ENCODE assay signal across 23 cellular contexts in the genomic region with DNA sequence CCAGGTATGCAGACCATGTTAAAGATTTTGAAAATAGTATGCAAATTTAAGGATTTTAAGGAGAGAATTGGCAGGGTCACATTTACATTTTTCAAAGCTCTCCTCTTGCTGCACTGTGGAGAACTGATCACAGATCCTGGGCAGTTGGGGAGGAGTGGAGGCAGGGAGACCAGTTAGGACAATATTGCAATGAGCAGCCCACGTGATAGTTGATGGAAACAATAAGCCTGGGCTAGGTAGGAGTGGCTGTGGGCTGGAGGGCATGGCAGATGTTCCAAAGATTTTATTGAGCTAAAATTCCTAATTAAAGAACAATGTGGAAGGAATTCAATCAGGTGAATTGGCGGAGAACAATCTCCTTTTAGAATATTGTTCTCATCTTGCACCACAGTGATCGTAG. TPM values are rescaled to one million over a fixed set of nuclear protein-coding genes. Genes with fewer than 3 reads are reported as not detected.
A peak's percentile ranks its signal among the peaks of the same experiment; 100 is the strongest.
DNase-seq lines count a peak whose midpoint lies in the region; ATAC-seq and TF ChIP-seq lines count a peak whose summit lies in the region.
"Had no signal": no experiment of that assay in that cellular context is flagged by ENCODE, and none has a peak within 500 bp of the region (broad histone marks: within the 10 kb centered on the region; RNA-seq: fewer than 3 reads in every experiment).

No MANE protein-coding gene starts in this region.

- POLR2A ChIA-PET in activated CD4-positive, alpha-beta memory T cell treated with anti-CD3 and anti-CD28 coated beads, Interleukin-2, amount 10 ng/mL, durations not matched to agents 7 days and 5 days (lab: Charles Lee), result no interaction called here
- POLR2A ChIA-PET in activated CD4-positive, alpha-beta memory T cell treated with anti-CD3 and anti-CD28 coated beads for 36 hours (lab: Charles Lee), result no interaction called here

- H3K4me1 Mint-ChIP-seq in activated CD4-positive, alpha-beta memory T cell treated with anti-CD3 and anti-CD28 coated beads, Interleukin-2, amount 10 ng/mL, durations not matched to agents 7 days and 5 days, result peaks cover 29% of the 10 kb centered on the region
- H3K4me1 Mint-ChIP-seq in activated CD4-positive, alpha-beta memory T cell treated with anti-CD3 and anti-CD28 coated beads for 36 hours (ENCODE audit: low read depth), result peaks cover 16% of the 10 kb centered on the region
- H3K4me1 Mint-ChIP-seq in natural killer cell treated with Interleukin-12 subunit alpha and Interleukin-12 subunit beta and Interleukin-15 and Interleukin-18, amount 100 ng/mL, for 72 hours (ENCODE audit: low read depth in 2 of 2), result peaks cover 0 to 6% of the 10 kb centered on the region in 2 donors
- no peaks in the 10 kb centered on the region for H3K4me1 Mint-ChIP-seq in natural killer cell
- H3K4me1 Mint-ChIP-seq in activated T-helper 1 cell treated with anti-CD3 and anti-CD28 coated beads, Interleukin-12 subunit alpha, Interleukin-12 subunit beta, Interleukin-2, Interleukin-4 antibody, amounts not matched to agents 30 ng/mL and 10 ng/mL and 1 ng/mL, durations not matched to agents 14 hours and 24 hours and 36 hours (ENCODE audit: low read depth), result peaks cover 20% of the 10 kb centered on the region

- H3K9me3 Mint-ChIP-seq in activated CD4-positive, alpha-beta memory T cell treated with anti-CD3 and anti-CD28 coated beads, Interleukin-2, amount 10 ng/mL, durations not matched to agents 7 days and 5 days, result no peaks in the 10 kb centered on the region
- H3K9me3 Mint-ChIP-seq in activated CD4-positive, alpha-beta memory T cell treated with anti-CD3 and anti-CD28 coated beads for 36 hours, result no peaks in the 10 kb centered on the region
- no peaks in the 10 kb centered on the region for H3K9me3 Mint-ChIP-seq in natural killer cell treated with Interleukin-12 subunit alpha and Interleukin-12 subunit beta and Interleukin-15 and Interleukin-18, amount 100 ng/mL, for 72 hours
- no peaks in the 10 kb centered on the region for H3K9me3 Mint-ChIP-seq in natural killer cell
- H3K9me3 Mint-ChIP-seq in activated T-helper 1 cell treated with anti-CD3 and anti-CD28 coated beads, Interleukin-12 subunit alpha, Interleukin-12 subunit beta, Interleukin-2, Interleukin-4 antibody, amounts not matched to agents 30 ng/mL and 10 ng/mL and 1 ng/mL, durations not matched to agents 14 hours and 24 hours and 36 hours, result peaks cover 3% of the 10 kb centered on the region

- TF ChIP-seq POLR2A in esophagus squamous epithelium (IDR thresholded peaks at IDR 0.05), result no peak

- no peaks in the 10 kb centered on the region for H3K36me3 Mint-ChIP-seq in activated CD4-positive, alpha-beta memory T cell treated with anti-CD3 and anti-CD28 coated beads, Interleukin-2, amount 10 ng/mL, durations not matched to agents 7 days and 5 days (ENCODE audit: low read depth)
- H3K36me3 Mint-ChIP-seq in activated CD4-positive, alpha-beta memory T cell treated with anti-CD3 and anti-CD28 coated beads for 36 hours, result no peaks in the 10 kb centered on the region
- no peaks in the 10 kb centered on the region for H3K36me3 Mint-ChIP-seq in natural killer cell treated with Interleukin-12 subunit alpha and Interleukin-12 subunit beta and Interleukin-15 and Interleukin-18, amount 100 ng/mL, for 72 hours
- no peaks in the 10 kb centered on the region for H3K36me3 Mint-ChIP-seq in natural killer cell
- H3K36me3 Mint-ChIP-seq in activated T-helper 1 cell treated with anti-CD3 and anti-CD28 coated beads, Interleukin-12 subunit alpha, Interleukin-12 subunit beta, Interleukin-2, Interleukin-4 antibody, amounts not matched to agents 30 ng/mL and 10 ng/mL and 1 ng/mL, durations not matched to agents 14 hours and 24 hours and 36 hours (ENCODE audit: low read depth), result no peaks in the 10 kb centered on the region

- H3K4me3 ChIP-seq in effector memory CD4-positive, alpha-beta T cell (ENCODE audit: insufficient read depth, low read depth, low read length, poor library complexity, severe bottlenecking), result no peak overlapping the region
- no peak overlapping the region for H3K4me3 ChIP-seq in esophagus squamous epithelium
- H3K4me3 ChIP-seq: PC-9, SJCRH30 had no signal

- WGBS in esophagus squamous epithelium, 2 donors, result 65 to 66% methylated on average over 3 of the region's 3 CpGs

- peaks cover 4% of the 10 kb centered on the region for H3K4me1 ChIP-seq in effector memory CD4-positive, alpha-beta T cell (ENCODE audit: control insufficient read depth, insufficient read depth, low read length, poor library complexity, severe bottlenecking)
- H3K4me1 ChIP-seq in esophagus squamous epithelium, result no peaks in the 10 kb centered on the region

- H3K27me3 Mint-ChIP-seq in activated CD4-positive, alpha-beta memory T cell treated with anti-CD3 and anti-CD28 coated beads, Interleukin-2, amount 10 ng/mL, durations not matched to agents 7 days and 5 days, result peaks cover 9% of the 10 kb centered on the region
- H3K27me3 Mint-ChIP-seq in activated CD4-positive, alpha-beta memory T cell treated with anti-CD3 and anti-CD28 coated beads for 36 hours, result peaks cover 2% of the 10 kb centered on the region
- H3K27me3 Mint-ChIP-seq in natural killer cell treated with Interleukin-12 subunit alpha and Interleukin-12 subunit beta and Interleukin-15 and Interleukin-18, amount 100 ng/mL, for 72 hours, result peaks cover 24 to 41% of the 10 kb centered on the region in 2 donors
- H3K27me3 Mint-ChIP-seq in natural killer cell (ENCODE audit: low read depth in 2 of 2), result peaks cover 30 to 54% of the 10 kb centered on the region in 2 donors
- H3K27me3 Mint-ChIP-seq in activated T-helper 1 cell treated with anti-CD3 and anti-CD28 coated beads, Interleukin-12 subunit alpha, Interleukin-12 subunit beta, Interleukin-2, Interleukin-4 antibody, amounts not matched to agents 30 ng/mL and 10 ng/mL and 1 ng/mL, durations not matched to agents 14 hours and 24 hours and 36 hours (ENCODE audit: insufficient read depth), result no peaks in the 10 kb centered on the region

- no peaks in the 10 kb centered on the region for H3K9me3 ChIP-seq in effector memory CD4-positive, alpha-beta T cell (ENCODE audit: control insufficient read depth, low read length)
- H3K9me3 ChIP-seq in esophagus squamous epithelium, result no peaks in the 10 kb centered on the region
- H3K9me3 ChIP-seq: SJCRH30 had no signal

- no peak overlapping the region for H3K4me3 Mint-ChIP-seq in activated CD4-positive, alpha-beta memory T cell treated with anti-CD3 and anti-CD28 coated beads, Interleukin-2, amount 10 ng/mL, durations not matched to agents 7 days and 5 days
- H3K4me3 Mint-ChIP-seq in activated CD4-positive, alpha-beta memory T cell treated with anti-CD3 and anti-CD28 coated beads for 36 hours, result no peak overlapping the region
- H3K4me3 Mint-ChIP-seq in natural killer cell treated with Interleukin-12 subunit alpha and Interleukin-12 subunit beta and Interleukin-15 and Interleukin-18, amount 100 ng/mL, for 72 hours, result peak overlapping the region; percentile 53
- no peak overlapping the region for H3K4me3 Mint-ChIP-seq in natural killer cell
- H3K4me3 Mint-ChIP-seq in activated T-helper 1 cell treated with anti-CD3 and anti-CD28 coated beads, Interleukin-12 subunit alpha, Interleukin-12 subunit beta, Interleukin-2, Interleukin-4 antibody, amounts not matched to agents 30 ng/mL and 10 ng/mL and 1 ng/mL, durations not matched to agents 14 hours and 24 hours and 36 hours, result no peak overlapping the region

- intact Hi-C loops in activated CD4-positive, alpha-beta memory T cell treated with anti-CD3 and anti-CD28 coated beads for 36 hours (cut with micrococcal nuclease), result loop anchor here (2.0 kb wide), 1 partner anchor 710 kb away; no protein-coding TSS in a partner anchor
- intact Hi-C loops in natural killer cell (cut with micrococcal nuclease), result no loop called here
- intact Hi-C loops in activated T-helper 1 cell treated with anti-CD3 and anti-CD28 coated beads, Interleukin-12 subunit alpha, Interleukin-12 subunit beta, Interleukin-2, Interleukin-4 antibody, amounts not matched to agents 30 ng/mL and 10 ng/mL and 1 ng/mL, durations not matched to agents 14 hours and 24 hours and 36 hours (cut with micrococcal nuclease), result loop anchor here (5.0 kb wide), 1 partner anchor 1761 kb away; the partner anchor contains the start of gene TIFA
- intact Hi-C loops in esophagus squamous epithelium (cut with DNase I), result no loop called here

- no peak overlapping the region for H3K27ac ChIP-seq in effector memory CD4-positive, alpha-beta T cell (ENCODE audit: insufficient read depth, low read length, poor library complexity, severe bottlenecking)
- no peak overlapping the region for H3K27ac ChIP-seq in esophagus squamous epithelium
- H3K27ac ChIP-seq: PC-9, SJCRH30 had no signal

- CTCF ChIA-PET in activated CD4-positive, alpha-beta memory T cell treated with anti-CD3 and anti-CD28 coated beads, Interleukin-2, amount 10 ng/mL, durations not matched to agents 7 days and 5 days (lab: Charles Lee), result interaction anchor here (1.6 kb wide), 1 partner anchor 8 kb away, joined by 3 read pairs; no protein-coding TSS in a partner anchor
- CTCF ChIA-PET in activated CD4-positive, alpha-beta memory T cell treated with anti-CD3 and anti-CD28 coated beads for 36 hours (lab: Charles Lee), result no interaction called here

- DNase-seq in activated CD4-positive, alpha-beta memory T cell treated with anti-CD3 and anti-CD28 coated beads, Interleukin-2, amount 10 ng/mL, durations not matched to agents 7 days and 5 days, result no peak
- no peak for DNase-seq in activated CD4-positive, alpha-beta memory T cell treated with anti-CD3 and anti-CD28 coated beads for 36 hours
- no peak for DNase-seq in natural killer cell treated with Interleukin-12 subunit alpha and Interleukin-12 subunit beta and Interleukin-15 and Interleukin-18, amount 100 ng/mL, for 72 hours (ENCODE audit: low spot score)
- DNase-seq in natural killer cell, result no peak
- DNase-seq in activated T-helper 1 cell treated with anti-CD3 and anti-CD28 coated beads, Interleukin-12 subunit alpha, Interleukin-12 subunit beta, Interleukin-2, Interleukin-4 antibody, amounts not matched to agents 30 ng/mL and 10 ng/mL and 1 ng/mL, durations not matched to agents 14 hours and 24 hours and 36 hours (ENCODE audit: low spot score), result no peak
- no peak for DNase-seq in effector memory CD4-positive, alpha-beta T cell
- no peak for DNase-seq in hepatic stellate cell (ENCODE audit: low spot score)
- DNase-seq in esophagus squamous epithelium (lab: John Stamatoyannopoulos, UW), result no peak
- DNase-seq: Calu3, DMS79 treated with DMSO at 0.1 percent for 48 hours, HCEC 1CT, Karpas-422, NCI-H1092 treated with DMSO at 0.1 percent for 48 hours, NCI-H1436, NCI-H187, NCI-H2081 treated with DMSO at 0.1 percent for 48 hours, NCI-H2171 treated with DMSO at 0.1 percent for 48 hours, NCI-H345, NCI-H510A treated with DMSO at 0.1 percent for 48 hours, PC-9, SJCRH30 had no signal

- TF ChIP-seq CTCF in natural killer cell (IDR thresholded peaks at IDR 0.05) (no peak), esophagus squamous epithelium (IDR thresholded peaks at IDR 0.05) (no peak)

- peak overlapping the region; percentile 36 for H3K27ac Mint-ChIP-seq in activated CD4-positive, alpha-beta memory T cell treated with anti-CD3 and anti-CD28 coated beads, Interleukin-2, amount 10 ng/mL, durations not matched to agents 7 days and 5 days
- no peak overlapping the region for H3K27ac Mint-ChIP-seq in activated CD4-positive, alpha-beta memory T cell treated with anti-CD3 and anti-CD28 coated beads for 36 hours
- no peak overlapping the region for H3K27ac Mint-ChIP-seq in natural killer cell treated with Interleukin-12 subunit alpha and Interleukin-12 subunit beta and Interleukin-15 and Interleukin-18, amount 100 ng/mL, for 72 hours
- H3K27ac Mint-ChIP-seq in natural killer cell, result no peak overlapping the region
- H3K27ac Mint-ChIP-seq in activated T-helper 1 cell treated with anti-CD3 and anti-CD28 coated beads, Interleukin-12 subunit alpha, Interleukin-12 subunit beta, Interleukin-2, Interleukin-4 antibody, amounts not matched to agents 30 ng/mL and 10 ng/mL and 1 ng/mL, durations not matched to agents 14 hours and 24 hours and 36 hours, result peak overlapping the region; percentile 12

- ATAC-seq in natural killer cell treated with Interleukin-12 subunit alpha and Interleukin-12 subunit beta and Interleukin-15 and Interleukin-18, amount 100 ng/mL, for 72 hours, result no peak
- no peak for ATAC-seq in natural killer cell
- ATAC-seq: Right ventricle myocardium inferior had no signal

- H3K27me3 ChIP-seq in effector memory CD4-positive, alpha-beta T cell (replicated peaks; ENCODE audit: control insufficient read depth, insufficient read depth, low read length, poor library complexity, severe bottlenecking), result no peaks in the 10 kb centered on the region
- H3K27me3 ChIP-seq in esophagus squamous epithelium, result peaks cover 0 to 4% (median 0%) of the 10 kb centered on the region in 4 donors
- H3K27me3 ChIP-seq: SJCRH30 had no signal

- no peaks in the 10 kb centered on the region for H3K36me3 ChIP-seq in effector memory CD4-positive, alpha-beta T cell (ENCODE audit: control insufficient read depth, insufficient read depth, low read length)
- H3K36me3 ChIP-seq in esophagus squamous epithelium, result no peaks in the 10 kb centered on the region
- H3K36me3 ChIP-seq: SJCRH30 had no signal

RNA-seq across cellular contexts. Expression of gene ENPEP, which starts 50.6 kb away (rescaled TPM):
- under 1 TPM; 0.15 to 0.65 TPM for total RNA-seq in activated CD4-positive, alpha-beta memory T cell treated with anti-CD3 and anti-CD28 coated beads, Interleukin-2, amount 10 ng/mL, durations not matched to agents 7 days and 5 days
- total RNA-seq in activated CD4-positive, alpha-beta memory T cell treated with anti-CD3 and anti-CD28 coated beads for 36 hours, result not detected
- under 1 TPM; 0.05 to 0.28 TPM for total RNA-seq in natural killer cell treated with Interleukin-12 subunit alpha and Interleukin-12 subunit beta and Interleukin-15 and Interleukin-18, amount 100 ng/mL, for 72 hours
- total RNA-seq in natural killer cell (under 1 TPM in 1 of 3 donors, not detected in 2; 0.07 TPM), esophagus squamous epithelium (1 to 10 TPM in 2 of 4 donors, under 1 TPM in 2; 0.30 to 1.6 (median 0.86) TPM)
- total RNA-seq in activated T-helper 1 cell treated with anti-CD3 and anti-CD28 coated beads, Interleukin-12 subunit alpha, Interleukin-12 subunit beta, Interleukin-2, Interleukin-4 antibody, amounts not matched to agents 30 ng/mL and 10 ng/mL and 1 ng/mL, durations not matched to agents 14 hours and 24 hours and 36 hours, result 0.03 and 0.37 TPM in 2 replicates
- total RNA-seq: A172, Calu3, PC-9 had no signal

Comparison
In these comparisons a context has a peak if more than half of its experiments do, and no peak if none do; other contexts are left out.
1. H3K27ac Mint-ChIP-seq: peak in activated CD4-positive, alpha-beta memory T cell treated with anti-CD3 and anti-CD28 coated beads, Interleukin-2, amount 10 ng/mL, durations not matched to agents 7 days and 5 days (single experiment) and activated T-helper 1 cell treated with anti-CD3 and anti-CD28 coated beads, Interleukin-12 subunit alpha, Interleukin-12 subunit beta, Interleukin-2, Interleukin-4 antibody, amounts not matched to agents 30 ng/mL and 10 ng/mL and 1 ng/mL, durations not matched to agents 14 hours and 24 hours and 36 hours (single experiment); none in activated CD4-positive, alpha-beta memory T cell treated with anti-CD3 and anti-CD28 coated beads for 36 hours (single experiment), natural killer cell treated with Interleukin-12 subunit alpha and Interleukin-12 subunit beta and Interleukin-15 and Interleukin-18, amount 100 ng/mL, for 72 hours (0 of 2) and natural killer cell (0 of 2).
2. intact Hi-C loops: an anchor here in activated CD4-positive, alpha-beta memory T cell treated with anti-CD3 and anti-CD28 coated beads for 36 hours (2.0 kb wide) and activated T-helper 1 cell treated with anti-CD3 and anti-CD28 coated beads, Interleukin-12 subunit alpha, Interleukin-12 subunit beta, Interleukin-2, Interleukin-4 antibody, amounts not matched to agents 30 ng/mL and 10 ng/mL and 1 ng/mL, durations not matched to agents 14 hours and 24 hours and 36 hours (5.0 kb wide); none called in natural killer cell and esophagus squamous epithelium.